Comparison of ENCODE assay signal across 1 cellular context in the genomic region with DNA sequence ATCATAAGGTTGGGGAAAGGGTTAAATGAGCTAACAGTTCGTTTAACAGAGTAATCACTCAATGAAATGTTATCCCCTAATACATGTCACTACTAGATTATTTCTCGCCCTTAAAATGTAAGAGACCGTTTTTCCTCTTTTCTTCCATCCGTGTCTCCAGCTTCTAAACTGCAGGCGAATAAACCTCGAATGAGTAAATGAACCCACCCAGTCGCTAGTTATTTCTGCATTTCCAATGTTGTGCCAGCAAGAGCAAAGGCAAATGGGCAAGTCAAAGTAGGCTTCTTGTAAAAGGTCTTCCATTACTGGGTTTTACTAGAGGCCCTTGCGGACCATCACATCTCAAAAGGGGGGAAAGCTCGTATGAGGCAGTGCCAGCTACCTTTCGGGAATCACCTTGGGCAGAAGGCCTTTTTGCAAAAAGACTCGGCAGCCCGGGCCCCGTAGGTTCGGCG.
A peak's percentile ranks its signal among the peaks of the same experiment; 100 is the strongest.
TF ChIP-seq lines count a peak whose summit lies in the region.

No MANE protein-coding gene starts in this region.

TF ChIP-seq in HepG2, 621 proteins besides CTCF, POLR2A, EP300 and RAD21 (continued from another document):
- TF ChIP-seq, protein P1, sequence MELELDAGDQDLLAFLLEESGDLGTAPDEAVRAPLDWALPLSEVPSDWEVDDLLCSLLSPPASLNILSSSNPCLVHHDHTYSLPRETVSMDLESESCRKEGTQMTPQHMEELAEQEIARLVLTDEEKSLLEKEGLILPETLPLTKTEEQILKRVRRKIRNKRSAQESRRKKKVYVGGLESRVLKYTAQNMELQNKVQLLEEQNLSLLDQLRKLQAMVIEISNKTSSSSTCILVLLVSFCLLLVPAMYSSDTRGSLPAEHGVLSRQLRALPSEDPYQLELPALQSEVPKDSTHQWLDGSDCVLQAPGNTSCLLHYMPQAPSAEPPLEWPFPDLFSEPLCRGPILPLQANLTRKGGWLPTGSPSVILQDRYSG (CRISPR knock-in tag; IDR thresholded peaks at IDR 0.05) = no peak
- TF ChIP-seq GTF3A (CRISPR knock-in tag; conservative IDR thresholded peaks at IDR 0.05) (no peak), ZNF713 (CRISPR knock-in tag; IDR thresholded peaks at IDR 0.05) (no peak), ZFP36 (IDR thresholded peaks at IDR 0.05; ENCODE audit: borderline replicate concordance, low read depth, low read length, partially characterized antibody) (no peak), POLR2AphosphoS5 (IDR thresholded peaks at IDR 0.05; ENCODE audit: low read depth, low read length) (peak; percentile 70), ZNF234 (CRISPR knock-in tag; conservative IDR thresholded peaks at IDR 0.05) (no peak), KMT2B (CRISPR knock-in tag; IDR thresholded peaks at IDR 0.05) (no peak), ZSCAN31 (CRISPR knock-in tag; IDR thresholded peaks at IDR 0.05; ENCODE audit: low read depth) (no peak), ZNF180 (CRISPR knock-in tag; IDR thresholded peaks at IDR 0.05; ENCODE audit: borderline replicate concordance, low read depth) (no peak), ZNF562 (CRISPR knock-in tag; IDR thresholded peaks at IDR 0.05; ENCODE audit: borderline replicate concordance) (no peak), MIXL1 (CRISPR knock-in tag; IDR thresholded peaks at IDR 0.05) (0 out of 2 replicates have a peak, but pooled peaks have one; percentile 15), STAG1 (CRISPR knock-in tag; IDR thresholded peaks at IDR 0.05) (no peak), HMGA1 (CRISPR knock-in tag; conservative IDR thresholded peaks at IDR 0.05) (no peak), XRCC5 (optimal IDR thresholded peaks at IDR 0.05; ENCODE audit: low read length) (no peak), NONO (IDR thresholded peaks at IDR 0.05) (no peak), NONO (CRISPR knock-in tag; conservative IDR thresholded peaks at IDR 0.05) (no peak), ZNF232 (CRISPR knock-in tag; IDR thresholded peaks at IDR 0.05; ENCODE audit: borderline replicate concordance) (no peak), ZNF558 (CRISPR knock-in tag; IDR thresholded peaks at IDR 0.05; ENCODE audit: borderline replicate concordance) (no peak), NR2F6 (IDR thresholded peaks at IDR 0.05) (no peak), NR2F6 (CRISPR knock-in tag; IDR thresholded peaks at IDR 0.05) (no peak; the same call in 1 of the 2 replicates), HOXA3 (CRISPR knock-in tag; IDR thresholded peaks at IDR 0.05) (no peak), ZNF788 (CRISPR knock-in tag; IDR thresholded peaks at IDR 0.05; ENCODE audit: borderline replicate concordance) (no peak), POLR2G (IDR thresholded peaks at IDR 0.05; ENCODE audit: low read depth, low read length) (peak; percentile 76; the same call in 1 of the 2 replicates), MAFG (CRISPR knock-in tag; IDR thresholded peaks at IDR 0.05) (no peak), ZBTB21 (CRISPR knock-in tag; IDR thresholded peaks at IDR 0.05) (no peak), MIER2 (CRISPR knock-in tag; IDR thresholded peaks at IDR 0.05) (no peak), IRF2 (CRISPR knock-in tag; IDR thresholded peaks at IDR 0.05) (no peak), ZNF337 (CRISPR knock-in tag; IDR thresholded peaks at IDR 0.05; ENCODE audit: borderline replicate concordance, low read depth) (no peak), NCOA1 (CRISPR knock-in tag; IDR thresholded peaks at IDR 0.05) (0 out of 2 replicates have a peak, but pooled peaks have one; percentile 9), ZNF75D (CRISPR knock-in tag; IDR thresholded peaks at IDR 0.05; ENCODE audit: borderline replicate concordance) (no peak), ZFYVE20 (CRISPR knock-in tag; IDR thresholded peaks at IDR 0.05; ENCODE audit: borderline replicate concordance, low read depth) (0 out of 2 replicates have a peak, but pooled peaks have one; percentile 35), TCF7 (IDR thresholded peaks at IDR 0.05; ENCODE audit: low read depth) (no peak), SIX1 (CRISPR knock-in tag; IDR thresholded peaks at IDR 0.05; ENCODE audit: borderline replicate concordance) (no peak), TAF15 (IDR thresholded peaks at IDR 0.05; ENCODE audit: low read depth, low read length, poor library complexity, severe bottlenecking) (no peak), ZFP82 (CRISPR knock-in tag; IDR thresholded peaks at IDR 0.05; ENCODE audit: borderline replicate concordance) (no peak; the same call in 1 of the 2 replicates), MYNN (CRISPR knock-in tag; IDR thresholded peaks at IDR 0.05; ENCODE audit: low read depth) (no peak), FOXC1 (CRISPR knock-in tag; IDR thresholded peaks at IDR 0.05; ENCODE audit: borderline replicate concordance) (no peak; the same call in 1 of the 2 replicates)
- TF ChIP-seq, protein P2, sequence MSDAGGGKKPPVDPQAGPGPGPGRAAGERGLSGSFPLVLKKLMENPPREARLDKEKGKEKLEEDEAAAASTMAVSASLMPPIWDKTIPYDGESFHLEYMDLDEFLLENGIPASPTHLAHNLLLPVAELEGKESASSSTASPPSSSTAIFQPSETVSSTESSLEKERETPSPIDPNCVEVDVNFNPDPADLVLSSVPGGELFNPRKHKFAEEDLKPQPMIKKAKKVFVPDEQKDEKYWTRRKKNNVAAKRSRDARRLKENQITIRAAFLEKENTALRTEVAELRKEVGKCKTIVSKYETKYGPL (CRISPR knock-in tag; IDR thresholded peaks at IDR 0.05) = no peak
- TF ChIP-seq, protein P3, sequence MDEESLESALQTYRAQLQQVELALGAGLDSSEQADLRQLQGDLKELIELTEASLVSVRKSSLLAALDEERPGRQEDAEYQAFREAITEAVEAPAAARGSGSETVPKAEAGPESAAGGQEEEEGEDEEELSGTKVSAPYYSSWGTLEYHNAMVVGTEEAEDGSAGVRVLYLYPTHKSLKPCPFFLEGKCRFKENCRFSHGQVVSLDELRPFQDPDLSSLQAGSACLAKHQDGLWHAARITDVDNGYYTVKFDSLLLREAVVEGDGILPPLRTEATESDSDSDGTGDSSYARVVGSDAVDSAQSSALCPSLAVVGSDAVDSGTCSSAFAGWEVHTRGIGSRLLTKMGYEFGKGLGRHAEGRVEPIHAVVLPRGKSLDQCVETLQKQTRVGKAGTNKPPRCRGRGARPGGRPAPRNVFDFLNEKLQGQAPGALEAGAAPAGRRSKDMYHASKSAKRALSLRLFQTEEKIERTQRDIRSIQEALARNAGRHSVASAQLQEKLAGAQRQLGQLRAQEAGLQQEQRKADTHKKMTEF (CRISPR knock-in tag; IDR thresholded peaks at IDR 0.05) = no peak
- TF ChIP-seq, protein P4, sequence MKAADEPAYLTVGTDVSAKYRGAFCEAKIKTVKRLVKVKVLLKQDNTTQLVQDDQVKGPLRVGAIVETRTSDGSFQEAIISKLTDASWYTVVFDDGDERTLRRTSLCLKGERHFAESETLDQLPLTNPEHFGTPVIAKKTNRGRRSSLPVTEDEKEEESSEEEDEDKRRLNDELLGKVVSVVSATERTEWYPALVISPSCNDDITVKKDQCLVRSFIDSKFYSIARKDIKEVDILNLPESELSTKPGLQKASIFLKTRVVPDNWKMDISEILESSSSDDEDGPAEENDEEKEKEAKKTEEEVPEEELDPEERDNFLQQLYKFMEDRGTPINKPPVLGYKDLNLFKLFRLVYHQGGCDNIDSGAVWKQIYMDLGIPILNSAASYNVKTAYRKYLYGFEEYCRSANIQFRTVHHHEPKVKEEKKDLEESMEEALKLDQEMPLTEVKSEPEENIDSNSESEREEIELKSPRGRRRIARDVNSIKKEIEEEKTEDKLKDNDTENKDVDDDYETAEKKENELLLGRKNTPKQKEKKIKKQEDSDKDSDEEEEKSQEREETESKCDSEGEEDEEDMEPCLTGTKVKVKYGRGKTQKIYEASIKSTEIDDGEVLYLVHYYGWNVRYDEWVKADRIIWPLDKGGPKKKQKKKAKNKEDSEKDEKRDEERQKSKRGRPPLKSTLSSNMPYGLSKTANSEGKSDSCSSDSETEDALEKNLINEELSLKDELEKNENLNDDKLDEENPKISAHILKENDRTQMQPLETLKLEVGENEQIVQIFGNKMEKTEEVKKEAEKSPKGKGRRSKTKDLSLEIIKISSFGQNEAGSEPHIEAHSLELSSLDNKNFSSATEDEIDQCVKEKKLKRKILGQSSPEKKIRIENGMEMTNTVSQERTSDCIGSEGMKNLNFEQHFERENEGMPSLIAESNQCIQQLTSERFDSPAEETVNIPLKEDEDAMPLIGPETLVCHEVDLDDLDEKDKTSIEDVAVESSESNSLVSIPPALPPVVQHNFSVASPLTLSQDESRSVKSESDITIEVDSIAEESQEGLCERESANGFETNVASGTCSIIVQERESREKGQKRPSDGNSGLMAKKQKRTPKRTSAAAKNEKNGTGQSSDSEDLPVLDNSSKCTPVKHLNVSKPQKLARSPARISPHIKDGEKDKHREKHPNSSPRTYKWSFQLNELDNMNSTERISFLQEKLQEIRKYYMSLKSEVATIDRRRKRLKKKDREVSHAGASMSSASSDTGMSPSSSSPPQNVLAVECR (CRISPR knock-in tag; IDR thresholded peaks at IDR 0.05; ENCODE audit: borderline replicate concordance) = no peak
TF ChIP-seq in HepG2: peak in this region for 21.
